ENCODE assay signal across 8 cellular contexts in genomic region chr14:103854822-103855733, GRCh38. TPM values are rescaled to one million over a fixed set of nuclear protein-coding genes. Genes with fewer than 3 reads are reported as not detected.
A peak's percentile ranks its signal among the peaks of the same experiment; 100 is the strongest.
DNase-seq lines count a peak whose midpoint lies in the region; ATAC-seq, FAIRE-seq and TF ChIP-seq lines count a peak whose summit lies in the region.

No MANE protein-coding gene starts in this region.

- no peaks in the 10 kb centered on the region for H3K36me3 Mint-ChIP-seq in nephron (ENCODE audit: low read depth)
- H3K36me3 Mint-ChIP-seq in activated CD4-positive, alpha-beta T cell treated with anti-CD3 and anti-CD28 coated beads, Interleukin-2, amount 10 ng/mL, durations not matched to agents 24 days and 14 days (ENCODE audit: low read depth), result no peaks in the 10 kb centered on the region

- no peak overlapping the region for H2BK120ac ChIP-seq in H1 (replicated peaks; ENCODE audit: low read depth, low read length)

- no peak overlapping the region for H2AK5ac ChIP-seq in H1 (ENCODE audit: low read depth, low read length)

- no peak for ATAC-seq in GM18873 (IDR thresholded peaks at IDR 0.05; ENCODE audit: low FRiP score, unreplicated experiment)

- peak overlapping the region; percentile 75; the same call in 1 of the 2 replicates for H2BK20ac ChIP-seq in H1 (ENCODE audit: low read length)

- H3K4me3 Mint-ChIP-seq in nephron, result peak overlapping the region; percentile 10 to 59 (median 49)
- no peak overlapping the region for H3K4me3 Mint-ChIP-seq in activated CD4-positive, alpha-beta T cell treated with anti-CD3 and anti-CD28 coated beads, Interleukin-2, amount 10 ng/mL, durations not matched to agents 24 days and 14 days

- CTCF ChIA-PET in H1 (lab: Charles Lee; ENCODE audit: partially characterized antibody), result interaction anchor here (0.5 to 2.3 kb wide), 10 partner anchors 13 to 363 kb away, joined by 3 to 23 read pairs (median 4); no protein-coding TSS in a partner anchor

- H3K9me3 ChIP-seq in H1 (ENCODE audit: insufficient read depth in 2 of 2, low read depth in 1 of 2, low read length in 1 of 2), result no peaks in the 10 kb centered on the region
- no peaks in the 10 kb centered on the region for H3K9me3 ChIP-seq in effector memory CD4-positive, alpha-beta T cell (ENCODE audit: control insufficient read depth, low read length)

- intact Hi-C loops in activated CD4-positive, alpha-beta T cell treated with anti-CD3 and anti-CD28 coated beads, Interleukin-2, amount 10 ng/mL, durations not matched to agents 24 days and 14 days (cut with micrococcal nuclease), result no loop called here

- TF ChIP-seq CTCF in H1 (IDR thresholded peaks at IDR 0.05; ENCODE audit: control extremely low read depth in 1 of 3, insufficient read depth in 1 of 3, low read depth in 1 of 3, low read length in 3 of 3) (peak in 1 of 3 experiments; percentile 14; a peak in 1 of 4 replicates), nephron (IDR thresholded peaks at IDR 0.05; ENCODE audit: unreplicated experiment in 3 of 3) (no peak)

- TF ChIP-seq RAD21 in H1 (IDR thresholded peaks at IDR 0.05 in 1 of 2, conservative IDR thresholded peaks at IDR 0.05 in 1 of 2; ENCODE audit: low read depth in 2 of 2, low read length in 2 of 2), result no peak

- FAIRE-seq in H1 (lab: Jason Lieb, UNC), result no peak

- H3K14ac ChIP-seq in H1 (ENCODE audit: insufficient read length), result no peak overlapping the region

- peak overlapping the region in 2 of 4 experiments; percentile 10 to 45; a peak in 4 of 8 replicates for H3K4me3 ChIP-seq in H1 (ENCODE audit: extremely low read depth in 1 of 4, insufficient read depth in 2 of 4, low read depth in 3 of 4, low read length in 4 of 4)
- no peak overlapping the region for H3K4me3 ChIP-seq in effector memory CD4-positive, alpha-beta T cell (ENCODE audit: insufficient read depth, low read depth, low read length, poor library complexity, severe bottlenecking)

- H3K4ac ChIP-seq in H1 (replicated peaks; ENCODE audit: insufficient read length, low read depth, low read length), result no peak overlapping the region

- H3K56ac ChIP-seq in H1 (replicated peaks; ENCODE audit: insufficient read length, low read depth, low read length), result no peak overlapping the region

- peak overlapping the region; percentile 56; the same call in 1 of the 2 replicates for H2BK12ac ChIP-seq in H1 (ENCODE audit: low read depth, low read length)

- peak overlapping the region; percentile 77; the same call in 1 of the 2 replicates for H4K8ac ChIP-seq in H1 (ENCODE audit: extremely low read depth, insufficient read depth, low read length)

- peak overlapping the region; percentile 94; the same call in 1 of the 2 replicates for H2BK15ac ChIP-seq in H1 (ENCODE audit: low read length)

- no peaks in the 10 kb centered on the region for H3K36me3 ChIP-seq in H1 (ENCODE audit: control insufficient read depth in 2 of 4, insufficient read depth in 4 of 4, low read length in 3 of 4)
- H3K36me3 ChIP-seq in effector memory CD4-positive, alpha-beta T cell (ENCODE audit: control insufficient read depth, insufficient read depth, low read length), result no peaks in the 10 kb centered on the region

- H4K5ac ChIP-seq in H1 (ENCODE audit: insufficient read length, low read depth, low read length), result peak overlapping the region; percentile 20

- H3K4me1 ChIP-seq in H1 (replicated peaks in 1 of 4; ENCODE audit: control insufficient read depth in 3 of 4, insufficient read depth in 4 of 4, low read length in 3 of 4), result peaks cover 0 to 25% (median 21%) of the 10 kb centered on the region in 4 experiments; a peak in 6 of 7 replicates
- H3K4me1 ChIP-seq in effector memory CD4-positive, alpha-beta T cell (ENCODE audit: control insufficient read depth, insufficient read depth, low read length, poor library complexity, severe bottlenecking), result no peaks in the 10 kb centered on the region

- peak overlapping the region; percentile 4 for H4K91ac ChIP-seq in H1 (replicated peaks; ENCODE audit: insufficient read length, low read length)

- H4K20me1 ChIP-seq in H1 (replicated peaks in 1 of 2; ENCODE audit: control insufficient read depth in 1 of 2, insufficient read depth in 2 of 2, low read length in 2 of 2), result no peaks in the 10 kb centered on the region

- no peaks in the 10 kb centered on the region for H3K27me3 ChIP-seq in H1 (replicated peaks in 1 of 4; ENCODE audit: control insufficient read depth in 3 of 4, extremely low read depth in 1 of 4, insufficient read depth in 3 of 4, low read length in 3 of 4)
- H3K27me3 ChIP-seq in effector memory CD4-positive, alpha-beta T cell (replicated peaks; ENCODE audit: control insufficient read depth, insufficient read depth, low read length, poor library complexity, severe bottlenecking), result no peaks in the 10 kb centered on the region

- POLR2A ChIA-PET in H1 (lab: Charles Lee; ENCODE audit: partially characterized antibody), result interaction anchor here (0.9 to 2.2 kb wide), 6 partner anchors 7 to 149 kb away, joined by 3 to 7 read pairs (median 4); partner anchors contain the start of gene PPP1R13B

- TF ChIP-seq POLR2A in H1 (IDR thresholded peaks at IDR 0.05; ENCODE audit: control extremely low read depth in 1 of 2, low read depth in 2 of 2, low read length in 2 of 2), result no peak

- peaks cover 43% of the 10 kb centered on the region for H3K4me1 Mint-ChIP-seq in nephron
- H3K4me1 Mint-ChIP-seq in activated CD4-positive, alpha-beta T cell treated with anti-CD3 and anti-CD28 coated beads, Interleukin-2, amount 10 ng/mL, durations not matched to agents 24 days and 14 days, result peaks cover 3% of the 10 kb centered on the region

- peak overlapping the region; percentile 60 to 98 (median 73) for H3K27ac Mint-ChIP-seq in nephron
- no peak overlapping the region for H3K27ac Mint-ChIP-seq in activated CD4-positive, alpha-beta T cell treated with anti-CD3 and anti-CD28 coated beads, Interleukin-2, amount 10 ng/mL, durations not matched to agents 24 days and 14 days

- peak overlapping the region; percentile 42; the same call in 1 of the 2 replicates for H3K18ac ChIP-seq in H1 (ENCODE audit: extremely low read depth, low read length)

- H2AFZ ChIP-seq in H1 (ENCODE audit: low read length), result 0 out of 2 replicates have a peak overlapping the region, but pooled peaks have one; percentile 37

- H3K9me3 Mint-ChIP-seq in nephron, result no peaks in the 10 kb centered on the region
- H3K9me3 Mint-ChIP-seq in activated CD4-positive, alpha-beta T cell treated with anti-CD3 and anti-CD28 coated beads, Interleukin-2, amount 10 ng/mL, durations not matched to agents 24 days and 14 days, result no peaks in the 10 kb centered on the region

- H2BK5ac ChIP-seq in H1 (ENCODE audit: low read depth, low read length), result peak overlapping the region; percentile 44; the same call in 1 of the 2 replicates

- no peaks in the 10 kb centered on the region for H3K23me2 ChIP-seq in H1 (ENCODE audit: low read depth, low read length)

- 42% methylated on average over 14 of the region's 18 CpGs; no CpG with 5 or more reads in 1 of the 2 experiments for WGBS in H1 (ENCODE audit: extremely low coverage in 1 of 2, insufficient coverage in 1 of 2, insufficient read length in 1 of 2, insufficient replicate concordance in 2 of 2, low coverage in 1 of 2, low lambda C conversion rate in 2 of 2, missing lambda C conversion rate in 1 of 2), 2 experiments

- no peak for TF ChIP-seq EP300 in H1 (IDR thresholded peaks at IDR 0.05; ENCODE audit: borderline replicate concordance in 1 of 2, low read depth in 2 of 2, low read length in 2 of 2)

- H3K27ac ChIP-seq in H1 (ENCODE audit: low read depth, low read length), result no peak overlapping the region
- no peak overlapping the region for H3K27ac ChIP-seq in effector memory CD4-positive, alpha-beta T cell (ENCODE audit: insufficient read depth, low read length, poor library complexity, severe bottlenecking)

- DNase-seq in DMS79 (lab: John Stamatoyannopoulos, UW) (peak; percentile 100), NCI-H2171 treated with DMSO at 0.1 percent for 48 hours (lab: John Stamatoyannopoulos, UW) (peak; percentile 83), H1 (ENCODE audit: low read depth in 1 of 2, low spot score in 2 of 2) (peak in 1 of 2 experiments; percentile 78)
- no peak for DNase-seq in effector memory CD4-positive, alpha-beta T cell
- DNase-seq in activated CD4-positive, alpha-beta T cell treated with anti-CD3 and anti-CD28 coated beads, Interleukin-2, amount 10 ng/mL, durations not matched to agents 24 days and 14 days, result no peak
- DNase-seq in effector CD4-positive, alpha-beta T cell, result no peak

- H3K23ac ChIP-seq in H1 (ENCODE audit: insufficient read length), result no peak overlapping the region

- no peaks in the 10 kb centered on the region for H3K79me2 ChIP-seq in H1 (ENCODE audit: control insufficient read depth in 1 of 2, insufficient read depth in 2 of 2, low read length in 2 of 2)

- H3K27me3 Mint-ChIP-seq in nephron (ENCODE audit: low read depth), result peaks cover 8% of the 10 kb centered on the region
- H3K27me3 Mint-ChIP-seq in activated CD4-positive, alpha-beta T cell treated with anti-CD3 and anti-CD28 coated beads, Interleukin-2, amount 10 ng/mL, durations not matched to agents 24 days and 14 days, result no peaks in the 10 kb centered on the region

- H3K79me1 ChIP-seq in H1 (ENCODE audit: low read depth, low read length), result no peaks in the 10 kb centered on the region; the same call in 1 of the 2 replicates

- no peak overlapping the region for H3K9ac ChIP-seq in H1 (replicated peaks in 1 of 4; ENCODE audit: extremely low read depth in 1 of 4, low read depth in 3 of 4, low read length in 3 of 4)

- H3K4me2 ChIP-seq in H1 (ENCODE audit: insufficient read depth in 1 of 2, low read depth in 2 of 2, low read length in 2 of 2), result peak overlapping the region; percentile 28 to 49

TF ChIP-seq in H1, 55 proteins besides CTCF, POLR2A, EP300 and RAD21 (continues in another document):
- TF ChIP-seq TBP (IDR thresholded peaks at IDR 0.05; ENCODE audit: low read depth, low read length) (peak; percentile 6; the same call in 1 of the 2 replicates), EGR1 (IDR thresholded peaks at IDR 0.05; ENCODE audit: borderline replicate concordance, low read depth, low read length) (peak; percentile 91), HDAC2 (IDR thresholded peaks at IDR 0.05; ENCODE audit: borderline replicate concordance in 1 of 2, low read depth in 2 of 2, low read length in 2 of 2) (no peak), YY1 (IDR thresholded peaks at IDR 0.05; ENCODE audit: low read depth, low read length) (no peak), RBBP5 (IDR thresholded peaks at IDR 0.05; ENCODE audit: borderline replicate concordance, low read depth, low read length) (peak; percentile 85)

RNA-seq across cellular contexts. Expression of gene PPP1R13B, which starts 7.7 kb away (rescaled TPM):
- 8.9 and 9.7 TPM in 2 replicates for total RNA-seq in H1 (2021; fragmentation: NEBNext Ultra II Directional; extraction: Animal tissue kit (Norgen Biotek cat#: 25700))
- polyA plus RNA-seq in H1 (2011; rRNA removed), result 2.6 and 4.5 TPM in 2 replicates
- 2.7 TPM for polyA plus RNA-seq in H1 (2011; cell fraction: cytosol; rRNA removed)
- 9.9 TPM for polyA plus RNA-seq in H1 (2011; cell fraction: nucleus; rRNA removed)
- 5.3 to 8.0 TPM (median 5.5 TPM) in 4 replicates for polyA plus RNA-seq in H1 (2012, experiment 1 of 2)
- polyA plus RNA-seq in H1 (2012, experiment 2 of 2), result 2.4 TPM
- polyA plus RNA-seq in H1 (2013, experiment 1 of 2), result 4.8 TPM
- 5.1 TPM for polyA plus RNA-seq in H1 (2013, experiment 2 of 2)
- polyA minus RNA-seq in H1 (2011; rRNA and poly(A)+ RNA removed), result 5.4 and 9.3 TPM in 2 replicates
- 5.7 TPM for polyA minus RNA-seq in H1 (2011; cell fraction: cytosol; rRNA and poly(A)+ RNA removed)
- polyA minus RNA-seq in H1 (2011; cell fraction: nucleus; rRNA and poly(A)+ RNA removed), result 7.7 TPM
- 8.6 and 8.8 TPM in 2 replicates for total RNA-seq in activated CD4-positive, alpha-beta T cell treated with anti-CD3 and anti-CD28 coated beads, Interleukin-2, amount 10 ng/mL, durations not matched to agents 24 days and 14 days

Comparison
In these comparisons a context has a peak if more than half of its experiments do, and no peak if none do; other contexts are left out.
1. DNase-seq: peak in DMS79 (single experiment) and NCI-H2171 treated with DMSO at 0.1 percent for 48 hours (single experiment); none in effector memory CD4-positive, alpha-beta T cell (0 of 3), activated CD4-positive, alpha-beta T cell treated with anti-CD3 and anti-CD28 coated beads, Interleukin-2, amount 10 ng/mL, durations not matched to agents 24 days and 14 days (single experiment) and effector CD4-positive, alpha-beta T cell (single experiment).